ENCODE assay signal across 6 cellular contexts in the genomic region with DNA sequence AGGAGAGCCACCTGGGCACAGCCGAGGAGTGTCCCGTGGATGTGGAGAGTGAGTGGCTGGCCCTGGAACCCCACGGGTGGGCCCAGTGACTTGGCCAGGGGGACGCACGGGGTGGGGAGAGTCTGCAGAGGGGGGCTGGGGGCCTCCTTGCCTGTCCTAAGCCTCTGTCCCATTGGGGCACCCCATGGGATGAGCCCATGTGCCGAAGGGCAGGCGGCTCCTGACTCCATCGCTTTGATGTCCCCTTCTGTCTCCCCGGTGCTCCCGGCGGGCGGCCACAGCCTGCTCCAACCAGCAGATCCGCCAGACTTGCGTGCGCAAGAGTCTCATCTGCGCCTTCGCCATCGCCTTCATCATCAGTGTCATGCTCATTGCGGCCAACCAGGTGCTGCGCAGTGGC. TPM values are rescaled to one million over a fixed set of nuclear protein-coding genes. Genes with fewer than 3 reads are reported as not detected.
"Had no signal": no experiment of that assay in that cellular context is flagged by ENCODE, and none has a peak within 500 bp of the region (broad histone marks: within the 10 kb centered on the region; RNA-seq: fewer than 3 reads in every experiment).

No MANE protein-coding gene starts in this region.

- H3K9ac ChIP-seq: GM23248 had no signal

- H3K4me3 ChIP-seq: GM23248 had no signal

- H3K4me3 Mint-ChIP-seq: H9 had no signal

- H3K9me3 Mint-ChIP-seq: H9 had no signal

- H3K27ac Mint-ChIP-seq: H9 had no signal

- DNase-seq: GM23248, GOT3, H9, HCEC 1CT, IMR-90 had no signal

- H2AFZ ChIP-seq: GM23248 had no signal

- H3K27ac ChIP-seq: GM23248 had no signal

RNA-seq across cellular contexts. Expression of a gene that starts 9.4 kb away (rescaled TPM):
- total RNA-seq: GM23248, HT-29 had no signal
